In genomic region chr2:120032297-120032696, GRCh38 we compare ENCODE assay signal across 23 cellular contexts. TPM values are rescaled to one million over a fixed set of nuclear protein-coding genes. Genes with fewer than 3 reads are reported as not detected.
A peak's percentile ranks its signal among the peaks of the same experiment; 100 is the strongest.
DNase-seq lines count a peak whose midpoint lies in the region; ATAC-seq, FAIRE-seq and TF ChIP-seq lines count a peak whose summit lies in the region.
"Had no signal": no experiment of that assay in that cellular context is flagged by ENCODE, and none has a peak within 500 bp of the region (broad histone marks: within the 10 kb centered on the region; RNA-seq: fewer than 3 reads in every experiment).

No MANE protein-coding gene starts in this region.

- WGBS in HepG2 (ENCODE audit: low lambda C conversion rate), result 80% methylated on average over 3 of the region's 3 CpGs
- WGBS in right lobe of liver (ENCODE audit: insufficient coverage, low coverage, low lambda C conversion rate, missing lambda C conversion rate), result 19% methylated on average over 3 of the region's 3 CpGs

- no peak overlapping the region for H3K9ac ChIP-seq in HepG2 (ENCODE audit: insufficient read depth, low read depth, low read length)
- H3K9ac ChIP-seq: BLaER1 treated with 17β-estradiol and CSF1 and Interleukin-3, amounts not matched to agents 10 nM and 100 nM had no signal

- H4K20me1 ChIP-seq in GM23338 (replicated peaks; ENCODE audit: insufficient read depth) (peaks cover 6% of the 10 kb centered on the region; the same call in 1 of the 2 replicates), HepG2 (ENCODE audit: insufficient read depth, low read length) (peaks cover 18% of the 10 kb centered on the region)

- FAIRE-seq in HepG2 (lab: Jason Lieb, UNC), result no peak
- FAIRE-seq: A549, D721Med, G401.6, GM12891, GM19239 had no signal

- no peak overlapping the region for H3K4me3 Mint-ChIP-seq in GM23338
- no peak overlapping the region for H3K4me3 Mint-ChIP-seq in nephron
- H3K4me3 Mint-ChIP-seq: B cell; CD4-positive, alpha-beta T cell; CD8-positive, alpha-beta T cell had no signal

- CTCF ChIA-PET in HepG2 (lab: Yijun Ruan, JAX; ENCODE audit: low intra/inter-chr PET ratio, low total read pairs), result no interaction called here

- H3K4me1 ChIP-seq in GM23338 (ENCODE audit: insufficient read depth) (peaks cover 15% of the 10 kb centered on the region), HepG2 (ENCODE audit: insufficient read depth, low read length) (peaks cover 23% of the 10 kb centered on the region), right lobe of liver (peaks cover 0 to 11% (median 2%) of the 10 kb centered on the region in 4 donors)
- H3K4me1 ChIP-seq: BLaER1 treated with 17β-estradiol and CSF1 and Interleukin-3, amounts not matched to agents 10 nM and 100 nM had no signal

- H3K9me2 ChIP-seq in GM23338 (ENCODE audit: insufficient read depth), result no peaks in the 10 kb centered on the region

- H3K4me2 ChIP-seq in GM23338, result no peak overlapping the region
- H3K4me2 ChIP-seq in HepG2 (ENCODE audit: low read depth, low read length), result no peak overlapping the region
- H3K4me2 ChIP-seq: A549; BLaER1 treated with 17β-estradiol and CSF1 and Interleukin-3, amounts not matched to agents 10 nM and 100 nM had no signal

- no TSS peak for BruUV-seq in HepG2 (replicated peaks; lab: Mats Ljungman, UMichigan)

- POLR2A ChIA-PET in HepG2 (lab: Yijun Ruan, JAX), result no interaction called here

- no peak for TF ChIP-seq RAD21 in HepG2 (CRISPR knock-in tag; IDR thresholded peaks at IDR 0.05)

- H3K36me3 ChIP-seq in GM23338 (ENCODE audit: insufficient read depth) (no peaks in the 10 kb centered on the region), HepG2 (replicated peaks in 1 of 2; ENCODE audit: control insufficient read depth in 1 of 2, insufficient read depth in 2 of 2, low read length in 2 of 2) (peaks cover 0 to 5% of the 10 kb centered on the region in 2 experiments; a peak in 2 of 5 replicates), right lobe of liver (peaks cover 0 to 2% (median 0%) of the 10 kb centered on the region in 4 donors)

- in situ Hi-C loops in HepG2 (cut with HindIII; ENCODE audit: extremely low pct_ligation_motif_present, low pct_unique_long_range_greater_than_20kb), result no loop called here

- H3K9me3 Mint-ChIP-seq in GM23338 (no peaks in the 10 kb centered on the region), nephron (peaks cover 7% of the 10 kb centered on the region)
- H3K9me3 Mint-ChIP-seq: CD4-positive, alpha-beta T cell; CD8-positive, alpha-beta T cell had no signal

- H3F3A ChIP-seq in GM23338 (replicated peaks; ENCODE audit: low read depth), result no peaks in the 10 kb centered on the region

- H3K9me3 ChIP-seq in HepG2 (ENCODE audit: low read length) (no peaks in the 10 kb centered on the region), right lobe of liver (no peaks in the 10 kb centered on the region)
- H3K9me3 ChIP-seq: A549, Caco-2 had no signal

- intact Hi-C loops in HepG2 (cut with micrococcal nuclease; ENCODE audit: unreplicated experiment) (no loop called here), right lobe of liver (cut with DNase I) (no loop called here)

- H3K27ac ChIP-seq in GM23338 (ENCODE audit: low read depth), result no peak overlapping the region
- H3K27ac ChIP-seq in HepG2 (ENCODE audit: extremely low read length, insufficient read depth, low read length), result no peak overlapping the region
- H3K27ac ChIP-seq in right lobe of liver, result no peak overlapping the region
- H3K27ac ChIP-seq: 22Rv1; A549; BLaER1 treated with 17β-estradiol and CSF1 and Interleukin-3, amounts not matched to agents 10 nM and 100 nM; C4-2B had no signal

- ATAC-seq in GM23338 (no peak), HepG2 (peak; percentile 56; the same call in 2 of the 3 replicates), right lobe of liver (peak; percentile 30 to 85 (median 54))
- ATAC-seq: A549; CD8-positive, alpha-beta T cell had no signal

- TF ChIP-seq CTCF in GM23338 (conservative IDR thresholded peaks at IDR 0.05; ENCODE audit: low read depth in 2 of 2) (no peak), HepG2 (CRISPR knock-in tag; IDR thresholded peaks at IDR 0.05) (no peak), right lobe of liver (IDR thresholded peaks at IDR 0.05) (no peak), nephron (IDR thresholded peaks at IDR 0.05; ENCODE audit: unreplicated experiment in 3 of 3) (no peak)

- H3K4me3 ChIP-seq in GM23338 (no peak overlapping the region), HepG2 (replicated peaks in 1 of 3; ENCODE audit: insufficient read depth in 1 of 3, low read depth in 2 of 3, low read length in 3 of 3) (no peak overlapping the region), right lobe of liver (no peak overlapping the region)
- H3K4me3 ChIP-seq: A549; BLaER1 treated with 17β-estradiol and CSF1 and Interleukin-3, amounts not matched to agents 10 nM and 100 nM had no signal

- H3K27ac Mint-ChIP-seq in GM23338, result peak overlapping the region; percentile 63; the same call in 1 of the 2 replicates
- H3K27ac Mint-ChIP-seq in nephron, result peak overlapping the region in 2 of 3 experiments; percentile 56 to 85
- H3K27ac Mint-ChIP-seq: B cell; CD4-positive, alpha-beta T cell; CD8-positive, alpha-beta T cell had no signal

- H3K4me1 Mint-ChIP-seq in GM23338 (peaks cover 27% of the 10 kb centered on the region), nephron (peaks cover 21% of the 10 kb centered on the region)
- H3K4me1 Mint-ChIP-seq: B cell had no signal

- H2AFZ ChIP-seq in GM23338, result no peak overlapping the region
- H2AFZ ChIP-seq in HepG2 (ENCODE audit: low read length), result no peak overlapping the region

- H3K36me3 Mint-ChIP-seq in GM23338 (ENCODE audit: low read depth) (peaks cover 1% of the 10 kb centered on the region; the same call in 2 of the 3 replicates), nephron (ENCODE audit: low read depth) (peaks cover 41% of the 10 kb centered on the region)

- peaks cover 2% of the 10 kb centered on the region for H3K27me3 Mint-ChIP-seq in GM23338 (ENCODE audit: insufficient read depth, low read depth, poor library complexity)
- no peaks in the 10 kb centered on the region for H3K27me3 Mint-ChIP-seq in nephron (ENCODE audit: low read depth)
- H3K27me3 Mint-ChIP-seq: B cell; CD4-positive, alpha-beta T cell had no signal

- DNase-seq in GM23338 (ENCODE audit: low spot score) (no peak), HepG2 (ENCODE audit: low spot score) (no peak), right lobe of liver (no peak), amygdala (lab: John Stamatoyannopoulos, UW) (no peak), cerebellar cortex (ENCODE audit: low spot score) (no peak), NCI-H446 (lab: John Stamatoyannopoulos, UW) (no peak)
- DNase-seq: AML-193; Caco-2; Calu3; CD4-positive, alpha-beta T cell; CD8-positive, alpha-beta T cell; DMS79 treated with DMSO at 0.1 percent for 48 hours; GF-D8 had no signal

- H3K27me3 ChIP-seq in GM23338 (ENCODE audit: insufficient read depth) (no peaks in the 10 kb centered on the region), HepG2 (ENCODE audit: control insufficient read depth in 1 of 2, insufficient read depth in 2 of 2, low read length in 2 of 2) (no peaks in the 10 kb centered on the region), right lobe of liver (no peaks in the 10 kb centered on the region)
- H3K27me3 ChIP-seq: BLaER1 treated with 17β-estradiol and CSF1 and Interleukin-3, amounts not matched to agents 10 nM and 100 nM had no signal

- no peak for TF ChIP-seq EP300 in HepG2 (IDR thresholded peaks at IDR 0.05; ENCODE audit: low read depth in 2 of 2, low read length in 2 of 2)
- no peak for TF ChIP-seq EP300 in HepG2 (CRISPR knock-in tag; IDR thresholded peaks at IDR 0.05; ENCODE audit: borderline replicate concordance)

- TF ChIP-seq POLR2A in HepG2 (IDR thresholded peaks at IDR 0.05; ENCODE audit: insufficient read depth in 1 of 2, low read depth in 2 of 2, low read length in 2 of 2), result no peak
- no peak for TF ChIP-seq POLR2A in right lobe of liver (IDR thresholded peaks at IDR 0.05)

- H3K79me2 ChIP-seq in GM23338 (replicated peaks; ENCODE audit: insufficient read depth) (peaks cover 68% of the 10 kb centered on the region), HepG2 (ENCODE audit: insufficient read depth, low read length) (peaks cover 77% of the 10 kb centered on the region)

TF ChIP-seq in HepG2, 621 proteins besides CTCF, POLR2A, EP300 and RAD21 (continues in another document):
- TF ChIP-seq, protein P1, sequence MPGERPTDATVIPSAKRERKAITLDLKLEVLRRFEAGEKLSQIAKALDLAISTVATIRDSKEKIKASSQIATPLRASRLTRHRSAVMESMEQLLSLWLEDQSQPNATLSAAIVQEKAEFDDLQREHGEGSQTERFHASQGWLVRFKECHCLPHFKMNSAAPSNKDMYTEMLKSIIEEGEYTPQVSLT (CRISPR knock-in tag; IDR thresholded peaks at IDR 0.05; ENCODE audit: borderline replicate concordance, low read depth), result no peak
- TF ChIP-seq ZNF614 (CRISPR knock-in tag; IDR thresholded peaks at IDR 0.05; ENCODE audit: borderline replicate concordance), result no peak
- no peak for TF ChIP-seq TEAD3 (CRISPR knock-in tag; optimal IDR thresholded peaks at IDR 0.05; ENCODE audit: borderline replicate concordance)
- TF ChIP-seq ATF1 (CRISPR knock-in tag; IDR thresholded peaks at IDR 0.05), result no peak

RNA-seq across cellular contexts. Expression of gene EPB41L5, which starts 19.4 kb away (rescaled TPM):
- 35.4 and 35.5 TPM in 2 replicates for total RNA-seq in GM23338 (2014; rRNA removed; shearing (Covaris generic))
- polyA plus RNA-seq in GM23338 (2016; fragmentation: Nextera tagmentation; extraction: Ambion mirVana), result 13.9 and 15.5 TPM in 2 replicates
- 47.5 and 64.6 TPM in 2 replicates for total RNA-seq in HepG2 (2016; rRNA removed; fragmentation: Illumina TruSeq; extraction: Trizol)
- total RNA-seq in HepG2 (2016; cell fraction: cytosol; rRNA removed; fragmentation: Illumina TruSeq; extraction: Trizol; ENCODE audit: low read depth), result 99.6 and 115 TPM in 2 replicates
- total RNA-seq in HepG2 (2016; cell fraction: insoluble cytoplasmic fraction; rRNA removed; fragmentation: Illumina TruSeq; extraction: Trizol), result 44.8 and 61.7 TPM in 2 replicates
- total RNA-seq in HepG2 (2016; cell fraction: membrane; rRNA removed; fragmentation: Illumina TruSeq; extraction: Trizol), result 54.2 and 59.7 TPM in 2 replicates
- total RNA-seq in HepG2 (2016; cell fraction: nucleus; rRNA removed; fragmentation: Illumina TruSeq; extraction: Trizol), result 92.1 and 96.5 TPM in 2 replicates
- 33.6 and 40.5 TPM in 2 replicates for polyA plus RNA-seq in HepG2 (2011; rRNA removed)
- 18.0 and 25.9 TPM in 2 replicates for polyA plus RNA-seq in HepG2 (2011; cell fraction: cytosol; rRNA removed)
- 52.7 and 57.0 TPM in 2 replicates for polyA plus RNA-seq in HepG2 (2011; cell fraction: nucleus; rRNA removed)
- polyA plus RNA-seq in HepG2 (2012), result 27.8 and 36.9 TPM in 2 replicates
- 2.2 and 2.3 TPM in 2 replicates for polyA plus RNA-seq in HepG2 (2016; cell fraction: cytosol; fragmentation: Illumina TruSeq; extraction: Trizol; ENCODE audit: low read depth)
- 42.1 and 46.5 TPM in 2 replicates for polyA plus RNA-seq in HepG2 (2016; cell fraction: insoluble cytoplasmic fraction; fragmentation: Illumina TruSeq; extraction: Trizol; ENCODE audit: low read depth)
- 6.1 and 6.6 TPM in 2 replicates for polyA plus RNA-seq in HepG2 (2016; cell fraction: membrane; fragmentation: Illumina TruSeq; extraction: Trizol; ENCODE audit: low read depth)
- 58.6 and 59.7 TPM in 2 replicates for polyA plus RNA-seq in HepG2 (2016; cell fraction: nucleus; fragmentation: Illumina TruSeq; extraction: Trizol; ENCODE audit: insufficient read depth, low read depth)
- 1.2 and 68.6 TPM in 2 replicates for polyA minus RNA-seq in HepG2 (2011; rRNA and poly(A)+ RNA removed; ENCODE audit: low replicate concordance)
- 53.8 and 54.3 TPM in 2 replicates for polyA minus RNA-seq in HepG2 (2011; cell fraction: cytosol; rRNA and poly(A)+ RNA removed)
- polyA minus RNA-seq in HepG2 (2011; cell fraction: nucleus; rRNA and poly(A)+ RNA removed), result 328 and 391 TPM in 2 replicates
- 10 to 100 TPM; 27.1 to 54.1 (median 43.3) TPM for total RNA-seq in right lobe of liver
